Comparison of ENCODE assay signal across 8 cellular contexts in genomic region chr1:151371744-151372410, GRCh38. TPM values are rescaled to one million over a fixed set of nuclear protein-coding genes. Genes with fewer than 3 reads are reported as not detected.
A peak's percentile ranks its signal among the peaks of the same experiment; 100 is the strongest.
DNase-seq lines count a peak whose midpoint lies in the region; ATAC-seq lines count a peak whose summit lies in the region.

No MANE protein-coding gene starts in this region.

- H3K4me1 Mint-ChIP-seq in dendritic cell treated with granulocyte-macrophage colony-stimulating factor and Interleukin-4, amounts not matched to agents 40 ng/mL and 50 ng/mL, for 4 days (ENCODE audit: low read depth) = peaks cover 58% of the 10 kb centered on the region
- H3K4me1 Mint-ChIP-seq in activated T-helper 2 cell treated with anti-CD3 and anti-CD28 coated beads, Interferon-gamma antibody, Interleukin-2, Interleukin-4, amounts not matched to agents 10 μg/mL and 5 μg/mL and 100 μg/mL, durations not matched to agents 14 hours and 24 hours and 36 hours (ENCODE audit: low read depth) = no peaks in the 10 kb centered on the region

- peak overlapping the region; percentile 75 for H3K27ac Mint-ChIP-seq in dendritic cell treated with granulocyte-macrophage colony-stimulating factor and Interleukin-4, amounts not matched to agents 40 ng/mL and 50 ng/mL, for 4 days
- no peak overlapping the region for H3K27ac Mint-ChIP-seq in activated T-helper 2 cell treated with anti-CD3 and anti-CD28 coated beads, Interferon-gamma antibody, Interleukin-2, Interleukin-4, amounts not matched to agents 10 μg/mL and 5 μg/mL and 100 μg/mL, durations not matched to agents 14 hours and 24 hours and 36 hours

- peak overlapping the region; percentile 55 for H2BK120ac ChIP-seq in mesenchymal stem cell (ENCODE audit: low read depth, low read length)

- peak overlapping the region; percentile 59 for H4K8ac ChIP-seq in mesenchymal stem cell (ENCODE audit: low read length)

- H2AK5ac ChIP-seq in mesenchymal stem cell (ENCODE audit: low read length, severe bottlenecking) = peak overlapping the region; percentile 47

- H2BK12ac ChIP-seq in mesenchymal stem cell (ENCODE audit: low read length in 2 of 2) = peak overlapping the region; percentile 53 to 67

- no peak overlapping the region for H3K14ac ChIP-seq in mesenchymal stem cell (ENCODE audit: low read length in 2 of 2)

- H3K36me3 Mint-ChIP-seq in dendritic cell treated with granulocyte-macrophage colony-stimulating factor and Interleukin-4, amounts not matched to agents 40 ng/mL and 50 ng/mL, for 4 days (ENCODE audit: low read depth) = no peaks in the 10 kb centered on the region
- no peaks in the 10 kb centered on the region for H3K36me3 Mint-ChIP-seq in activated T-helper 2 cell treated with anti-CD3 and anti-CD28 coated beads, Interferon-gamma antibody, Interleukin-2, Interleukin-4, amounts not matched to agents 10 μg/mL and 5 μg/mL and 100 μg/mL, durations not matched to agents 14 hours and 24 hours and 36 hours (ENCODE audit: low read depth)

- no peak overlapping the region for H2BK15ac ChIP-seq in mesenchymal stem cell (ENCODE audit: low read depth, poor library complexity, severe bottlenecking)

- intact Hi-C loops in dendritic cell treated with granulocyte-macrophage colony-stimulating factor and Interleukin-4, amounts not matched to agents 40 ng/mL and 50 ng/mL, for 4 days (cut with micrococcal nuclease) = no loop called here
- intact Hi-C loops in aorta (cut with DNase I) = loop anchor here in 1 of 2 donors (1.0 kb wide), 1 partner anchor 27 kb away; the partner anchor contains the start of gene PSMB4
- intact Hi-C loops in activated T-helper 2 cell treated with anti-CD3 and anti-CD28 coated beads, Interferon-gamma antibody, Interleukin-2, Interleukin-4, amounts not matched to agents 10 μg/mL and 5 μg/mL and 100 μg/mL, durations not matched to agents 14 hours and 24 hours and 36 hours (cut with micrococcal nuclease) = no loop called here

- H3K79me1 ChIP-seq in mesenchymal stem cell (replicated peaks; ENCODE audit: low read length, poor library complexity, severe bottlenecking) = peaks cover 6% of the 10 kb centered on the region

- peak overlapping the region in 1 of 2 experiments; percentile 71 for H3K4ac ChIP-seq in mesenchymal stem cell (ENCODE audit: low read depth in 1 of 2, low read length in 2 of 2)

- H3K9me3 Mint-ChIP-seq in dendritic cell treated with granulocyte-macrophage colony-stimulating factor and Interleukin-4, amounts not matched to agents 40 ng/mL and 50 ng/mL, for 4 days = no peaks in the 10 kb centered on the region
- H3K9me3 Mint-ChIP-seq in activated T-helper 2 cell treated with anti-CD3 and anti-CD28 coated beads, Interferon-gamma antibody, Interleukin-2, Interleukin-4, amounts not matched to agents 10 μg/mL and 5 μg/mL and 100 μg/mL, durations not matched to agents 14 hours and 24 hours and 36 hours = no peaks in the 10 kb centered on the region

- H3K9me3 ChIP-seq in mesenchymal stem cell (ENCODE audit: control insufficient read depth, low read length) = no peaks in the 10 kb centered on the region
- H3K9me3 ChIP-seq in aorta (ENCODE audit: control insufficient read depth, low read length) = no peaks in the 10 kb centered on the region

- H2BK5ac ChIP-seq in mesenchymal stem cell (ENCODE audit: low read depth, low read length, poor library complexity, severe bottlenecking) = no peak overlapping the region

- WGBS in mesenchymal stem cell = 78% methylated on average over 5 of the region's 8 CpGs
- WGBS in aorta, 2 donors = 3 to 10% methylated on average over 8 of the region's 8 CpGs

- H3K36me3 ChIP-seq in mesenchymal stem cell (ENCODE audit: control insufficient read depth in 1 of 2, insufficient read depth in 2 of 2, low read depth in 1 of 2, low read length in 2 of 2) (peaks cover 9 to 23% of the 10 kb centered on the region in 2 experiments), aorta (ENCODE audit: control insufficient read depth in 1 of 2, insufficient read depth in 2 of 2, low read length in 1 of 2) (no peaks in the 10 kb centered on the region)

- DNase-seq in CMK (ENCODE audit: low read depth) (peak; percentile 49), NCI-H2171 treated with DMSO at 0.1 percent for 48 hours (lab: John Stamatoyannopoulos, UW) (peak; percentile 80), mesenchymal stem cell (peak; percentile 47), aorta (peak; percentile 84 to 88)
- no peak for DNase-seq in activated T-helper 2 cell treated with anti-CD3 and anti-CD28 coated beads, Interferon-gamma antibody, Interleukin-2, Interleukin-4, amounts not matched to agents 10 μg/mL and 5 μg/mL and 100 μg/mL, durations not matched to agents 14 hours and 24 hours and 36 hours (ENCODE audit: low spot score)

- no peak overlapping the region for H2AFZ ChIP-seq in mesenchymal stem cell (ENCODE audit: low read depth, low read length)

- H3K4me3 ChIP-seq in mesenchymal stem cell (ENCODE audit: insufficient read depth in 1 of 2, low read depth in 1 of 2, low read length in 2 of 2) = peak overlapping the region in 1 of 2 experiments; percentile 84
- peak overlapping the region; percentile 33 to 66 for H3K4me3 ChIP-seq in aorta (ENCODE audit: low read length in 2 of 2)

- no peak overlapping the region for H3K23ac ChIP-seq in mesenchymal stem cell (ENCODE audit: low read length in 2 of 2)

- H3K27me3 ChIP-seq in mesenchymal stem cell (ENCODE audit: control insufficient read depth in 1 of 2, insufficient read depth in 1 of 2, low read length in 2 of 2) (no peaks in the 10 kb centered on the region), aorta (ENCODE audit: control insufficient read depth in 1 of 2, insufficient read depth in 2 of 2, low read length in 1 of 2) (no peaks in the 10 kb centered on the region)

- H3K4me2 ChIP-seq in mesenchymal stem cell (ENCODE audit: low read length, poor library complexity, severe bottlenecking) = peak overlapping the region; percentile 72

- H3K27ac ChIP-seq in mesenchymal stem cell (ENCODE audit: low read length, poor library complexity, severe bottlenecking) (no peak overlapping the region), aorta (ENCODE audit: low read depth in 1 of 2, low read length in 2 of 2) (peak overlapping the region; percentile 9 to 91)

- peak overlapping the region; percentile 37 to 78 for H3K18ac ChIP-seq in mesenchymal stem cell (ENCODE audit: low read depth in 1 of 2, low read length in 2 of 2)

- ATAC-seq in aorta (ENCODE audit: low FRiP score) (peak; percentile 70), GM19467 (IDR thresholded peaks at IDR 0.05; ENCODE audit: unreplicated experiment) (no peak), HG03108 (IDR thresholded peaks at IDR 0.05; ENCODE audit: unreplicated experiment) (no peak)

- peak overlapping the region; percentile 84 for H3K9ac ChIP-seq in mesenchymal stem cell (ENCODE audit: low read length)

- H3K4me1 ChIP-seq in mesenchymal stem cell (ENCODE audit: control insufficient read depth, insufficient read depth, low read depth, low read length) (peaks cover 20% of the 10 kb centered on the region), aorta (ENCODE audit: control insufficient read depth in 1 of 2, insufficient read depth in 2 of 2, low read length in 2 of 2) (no peaks in the 10 kb centered on the region)

- H3K4me3 Mint-ChIP-seq in dendritic cell treated with granulocyte-macrophage colony-stimulating factor and Interleukin-4, amounts not matched to agents 40 ng/mL and 50 ng/mL, for 4 days = no peak overlapping the region
- no peak overlapping the region for H3K4me3 Mint-ChIP-seq in activated T-helper 2 cell treated with anti-CD3 and anti-CD28 coated beads, Interferon-gamma antibody, Interleukin-2, Interleukin-4, amounts not matched to agents 10 μg/mL and 5 μg/mL and 100 μg/mL, durations not matched to agents 14 hours and 24 hours and 36 hours (ENCODE audit: low read depth)

- peak overlapping the region; percentile 21 for H4K91ac ChIP-seq in mesenchymal stem cell (ENCODE audit: low read length)

- no peaks in the 10 kb centered on the region for H3K27me3 Mint-ChIP-seq in dendritic cell treated with granulocyte-macrophage colony-stimulating factor and Interleukin-4, amounts not matched to agents 40 ng/mL and 50 ng/mL, for 4 days
- no peaks in the 10 kb centered on the region for H3K27me3 Mint-ChIP-seq in activated T-helper 2 cell treated with anti-CD3 and anti-CD28 coated beads, Interferon-gamma antibody, Interleukin-2, Interleukin-4, amounts not matched to agents 10 μg/mL and 5 μg/mL and 100 μg/mL, durations not matched to agents 14 hours and 24 hours and 36 hours (ENCODE audit: low read depth)

RNA-seq across cellular contexts. Expression of gene SELENBP1, which starts 0.6 kb away (rescaled TPM):
- polyA plus RNA-seq in mesenchymal stem cell (2013, experiment 1 of 2) = 23.4 TPM
- polyA plus RNA-seq in mesenchymal stem cell (2013, experiment 2 of 2) = 22.9 TPM
- 10 to 100 TPM; 24.5 to 66.3 TPM for total RNA-seq in aorta
- 100 to 1,000 TPM in 1 of 2 donors, 10 to 100 TPM in 1; 48.3 to 171 TPM for polyA plus RNA-seq in aorta
- not detected in 2 replicates for total RNA-seq in activated T-helper 2 cell treated with anti-CD3 and anti-CD28 coated beads, Interferon-gamma antibody, Interleukin-2, Interleukin-4, amounts not matched to agents 10 μg/mL and 5 μg/mL and 100 μg/mL, durations not matched to agents 14 hours and 24 hours and 36 hours

RNA-seq across cellular contexts. Expression of gene RFX5, which starts 24.8 kb away (rescaled TPM):
- polyA plus RNA-seq in mesenchymal stem cell (2013, experiment 1 of 2) = 31.1 TPM
- 32.1 TPM for polyA plus RNA-seq in mesenchymal stem cell (2013, experiment 2 of 2)
- total RNA-seq in aorta = 10 to 100 TPM; 38.0 to 51.6 TPM
- polyA plus RNA-seq in aorta = 10 to 100 TPM; 14.3 to 26.3 TPM
- total RNA-seq in activated T-helper 2 cell treated with anti-CD3 and anti-CD28 coated beads, Interferon-gamma antibody, Interleukin-2, Interleukin-4, amounts not matched to agents 10 μg/mL and 5 μg/mL and 100 μg/mL, durations not matched to agents 14 hours and 24 hours and 36 hours = 68.9 and 85.5 TPM in 2 replicates

RNA-seq across cellular contexts. Expression of gene PSMB4, which starts 27.5 kb away (rescaled TPM):
- polyA plus RNA-seq in mesenchymal stem cell (2013, experiment 1 of 2) = 383 TPM
- 390 TPM for polyA plus RNA-seq in mesenchymal stem cell (2013, experiment 2 of 2)
- 100 to 1,000 TPM; 174 to 181 TPM for total RNA-seq in aorta
- 100 to 1,000 TPM; 258 to 396 TPM for polyA plus RNA-seq in aorta
- 443 and 458 TPM in 2 replicates for total RNA-seq in activated T-helper 2 cell treated with anti-CD3 and anti-CD28 coated beads, Interferon-gamma antibody, Interleukin-2, Interleukin-4, amounts not matched to agents 10 μg/mL and 5 μg/mL and 100 μg/mL, durations not matched to agents 14 hours and 24 hours and 36 hours

RNA-seq across cellular contexts. Expression of gene PI4KB, which starts 44.7 kb away (rescaled TPM):
- polyA plus RNA-seq in mesenchymal stem cell (2013, experiment 1 of 2) = 36.1 TPM
- polyA plus RNA-seq in mesenchymal stem cell (2013, experiment 2 of 2) = 36.1 TPM
- 10 to 100 TPM; 49.0 to 60.9 TPM for total RNA-seq in aorta
- 10 to 100 TPM; 12.9 to 41.4 TPM for polyA plus RNA-seq in aorta
- total RNA-seq in activated T-helper 2 cell treated with anti-CD3 and anti-CD28 coated beads, Interferon-gamma antibody, Interleukin-2, Interleukin-4, amounts not matched to agents 10 μg/mL and 5 μg/mL and 100 μg/mL, durations not matched to agents 14 hours and 24 hours and 36 hours = 53.6 and 57.3 TPM in 2 replicates

Comparison
In these comparisons a context has a peak if more than half of its experiments do, and no peak if none do; other contexts are left out.
1. RNA of gene SELENBP1, which starts 0.6 kb away (total RNA-seq): 24.5 to 66.3 TPM in aorta; not detected in activated T-helper 2 cell treated with anti-CD3 and anti-CD28 coated beads, Interferon-gamma antibody, Interleukin-2, Interleukin-4, amounts not matched to agents 10 μg/mL and 5 μg/mL and 100 μg/mL, durations not matched to agents 14 hours and 24 hours and 36 hours; every median in the first group is over 10 times any median in the second.